In genomic region chr5:96331681-96332361, GRCh38 we compare ENCODE assay signal across 33 cellular contexts.
A peak's percentile ranks its signal among the peaks of the same experiment; 100 is the strongest.
DNase-seq lines count a peak whose midpoint lies in the region; ATAC-seq, FAIRE-seq and TF ChIP-seq lines count a peak whose summit lies in the region.
"Had no signal": no experiment of that assay in that cellular context is flagged by ENCODE, and none has a peak within 500 bp of the region (broad histone marks: within the 10 kb centered on the region; RNA-seq: fewer than 3 reads in every experiment).

No MANE protein-coding gene starts in this region.

- no peaks in the 10 kb centered on the region for H4K20me1 ChIP-seq in IMR-90 (ENCODE audit: insufficient read depth, low read length)
- no peaks in the 10 kb centered on the region for H4K20me1 ChIP-seq in hepatocyte (ENCODE audit: insufficient read depth, poor library complexity, severe bottlenecking)
- H4K20me1 ChIP-seq in PC-3 (ENCODE audit: low read length) = no peaks in the 10 kb centered on the region

- peak overlapping the region; percentile 93; the same call in 2 of the 3 replicates for H2BK15ac ChIP-seq in IMR-90 (ENCODE audit: low read depth, low read length)

- H4K8ac ChIP-seq in IMR-90 (ENCODE audit: low read depth in 2 of 2, low read length in 2 of 2) = peak overlapping the region; percentile 51 to 61

- H4K5ac ChIP-seq in IMR-90 (ENCODE audit: low read depth, low read length) = peak overlapping the region; percentile 90

- intact Hi-C loops in IMR-90 (cut with micrococcal nuclease) (loop anchor here (10.0 kb wide), 2 partner anchors 157 to 217 kb away; no protein-coding TSS in a partner anchor), pancreas (cut with DNase I) (loop anchor here in 2 of 3 donors (10.0 kb wide), 4 partner anchors 67 to 467 kb away; partner anchors contain the start of gene ELL2 (in 2 of the 2)), PC-3 (cut with micrococcal nuclease) (loop anchor here (10.0 kb wide), 1 partner anchor 107 kb away; no protein-coding TSS in a partner anchor)
- intact Hi-C loops in activated CD4-positive, alpha-beta memory T cell treated with anti-CD3 and anti-CD28 coated beads for 36 hours (cut with micrococcal nuclease) = no loop called here

- peak overlapping the region; percentile 73 for H3K14ac ChIP-seq in IMR-90 (replicated peaks; ENCODE audit: low read depth, low read length)

- peak overlapping the region; percentile 96 for H3K18ac ChIP-seq in IMR-90 (ENCODE audit: low read depth, low read length)

- H3F3A ChIP-seq in PC-3 (ENCODE audit: low read length, unreplicated experiment) = no peaks in the 10 kb centered on the region

- no peaks in the 10 kb centered on the region for H3K36me3 Mint-ChIP-seq in activated CD4-positive, alpha-beta memory T cell treated with anti-CD3 and anti-CD28 coated beads for 36 hours
- H3K36me3 Mint-ChIP-seq: activated naive CD8-positive, alpha-beta T cell; naive B cell; stimulated activated naive B cell treated with anti-CD40 and anti-IgM and Interleukin-4, amounts not matched to agents 10 μg/mL and 1 μg/mL and 100 μg/mL, for 72 hours had no signal

- WGBS in IMR-90 (ENCODE audit: extremely low coverage in 2 of 2, insufficient read length in 1 of 2), 2 experiments = 60% methylated on average over 1 of the region's 2 CpGs; no CpG with 5 or more reads in 1 of the 2 experiments
- 39% methylated on average over 2 of the region's 2 CpGs for WGBS in hepatocyte (ENCODE audit: low lambda C conversion rate, missing lambda C conversion rate)
- WGBS in pancreas, 2 donors = 26 to 31% methylated on average over 2 of the region's 2 CpGs

- peak overlapping the region; percentile 46 for H2BK5ac ChIP-seq in IMR-90 (ENCODE audit: low read depth, low read length, poor library complexity, severe bottlenecking)

- TF ChIP-seq RAD21 in IMR-90 (IDR thresholded peaks at IDR 0.05; ENCODE audit: low read length) = no peak

- H3K23ac ChIP-seq in IMR-90 (ENCODE audit: low read depth, low read length) = peak overlapping the region; percentile 59; the same call in 1 of the 2 replicates

- no peak for TF ChIP-seq POLR2A in IMR-90 (IDR thresholded peaks at IDR 0.05; ENCODE audit: low read depth, low read length)

- TF ChIP-seq CTCF in C4-2B (conservative IDR thresholded peaks at IDR 0.05) (no peak), IMR-90 (conservative IDR thresholded peaks at IDR 0.05; ENCODE audit: low read depth, low read length) (no peak), hepatocyte (IDR thresholded peaks at IDR 0.05; ENCODE audit: poor library complexity) (no peak), pancreas (IDR thresholded peaks at IDR 0.05) (no peak), PC-3 (conservative IDR thresholded peaks at IDR 0.05; ENCODE audit: low read depth, low read length) (no peak)

- no peak overlapping the region for H3K27ac Mint-ChIP-seq in activated CD4-positive, alpha-beta memory T cell treated with anti-CD3 and anti-CD28 coated beads for 36 hours
- H3K27ac Mint-ChIP-seq: activated naive CD8-positive, alpha-beta T cell; naive B cell; stimulated activated naive B cell treated with anti-CD40 and anti-IgM and Interleukin-4, amounts not matched to agents 10 μg/mL and 1 μg/mL and 100 μg/mL, for 72 hours had no signal

- H3K9me3 Mint-ChIP-seq in activated CD4-positive, alpha-beta memory T cell treated with anti-CD3 and anti-CD28 coated beads for 36 hours = no peaks in the 10 kb centered on the region
- H3K9me3 Mint-ChIP-seq: stimulated activated naive B cell treated with anti-CD40 and anti-IgM and Interleukin-4, amounts not matched to agents 10 μg/mL and 1 μg/mL and 100 μg/mL, for 72 hours had no signal

- no peaks in the 10 kb centered on the region for H3K79me2 ChIP-seq in hepatocyte
- H3K79me2 ChIP-seq in PC-3 (ENCODE audit: low read length) = no peaks in the 10 kb centered on the region

- no peak for FAIRE-seq in pancreas (lab: Jason Lieb, UNC)
- FAIRE-seq: GM19239, H1, RCC 7860 had no signal

- DNase-seq in IMR-90 = no peak
- no peak for DNase-seq in hepatocyte (ENCODE audit: low spot score)
- DNase-seq in pancreas = no peak
- DNase-seq in SW 1271 (lab: John Stamatoyannopoulos, UW) = no peak
- DNase-seq in activated CD4-positive, alpha-beta memory T cell treated with anti-CD3 and anti-CD28 coated beads for 36 hours = no peak
- DNase-seq in PC-3 = no peak
- DNase-seq: activated CD4-positive, alpha-beta T cell treated with anti-CD3 and anti-CD28 coated beads for 4 hours; activated effector memory CD4-positive, alpha-beta T cell treated with Interleukin-2 at 50 U/mL for 16 hours; aorta; cortex of kidney; DMS79 treated with DMSO at 0.1 percent for 48 hours; effector memory CD4-positive, alpha-beta T cell; GF-D8; KG1; left ventricle myocardium inferior; MM.1S; naive B cell; NCI-H2029 treated with DMSO at 0.1 percent for 48 hours; NCI-H2227 treated with DMSO at 0.1 percent for 48 hours; NCI-H526; nucleus accumbens; SHP77 treated with DMSO at 0.1 percent for 48 hours; stimulated activated naive B cell treated with anti-CD40 and anti-IgM and Interleukin-4, amounts not matched to agents 10 μg/mL and 1 μg/mL and 100 μg/mL, for 72 hours; T1000; WERI-Rb-1 had no signal

- H3K27me3 Mint-ChIP-seq in activated CD4-positive, alpha-beta memory T cell treated with anti-CD3 and anti-CD28 coated beads for 36 hours = peaks cover 12% of the 10 kb centered on the region

- H3K9me1 ChIP-seq in IMR-90 (ENCODE audit: insufficient read depth, low read length) = peaks cover 5% of the 10 kb centered on the region; the same call in 1 of the 2 replicates

- H3K4me3 ChIP-seq in IMR-90 (ENCODE audit: insufficient read depth, low read depth, low read length) = no peak overlapping the region
- H3K4me3 ChIP-seq in hepatocyte = no peak overlapping the region
- no peak overlapping the region for H3K4me3 ChIP-seq in pancreas
- no peak overlapping the region for H3K4me3 ChIP-seq in PC-3 (ENCODE audit: low read length)
- H3K4me3 ChIP-seq: upper lobe of left lung had no signal

- H3K9ac ChIP-seq in IMR-90 (ENCODE audit: low read depth, low read length) (peak overlapping the region; percentile 29; the same call in 1 of the 2 replicates), PC-3 (ENCODE audit: low read length) (no peak overlapping the region)

- ATAC-seq in IMR-90 (ENCODE audit: low read depth) (no peak), pancreas (peak in 3 of 4 donors; percentile 13 to 37 (median 34)), GM19035 (IDR thresholded peaks at IDR 0.05; ENCODE audit: unreplicated experiment) (no peak), PC-3 (no peak)
- ATAC-seq: stimulated activated naive B cell treated with anti-CD40 and anti-IgM and Interleukin-4, amounts not matched to agents 10 μg/mL and 1 μg/mL and 100 μg/mL, for 72 hours had no signal

- H2AFZ ChIP-seq in IMR-90 (replicated peaks; ENCODE audit: low read length, poor library complexity) (no peak overlapping the region), hepatocyte (no peak overlapping the region), PC-3 (ENCODE audit: low read length) (no peak overlapping the region)

- H3K4me3 Mint-ChIP-seq in activated CD4-positive, alpha-beta memory T cell treated with anti-CD3 and anti-CD28 coated beads for 36 hours = no peak overlapping the region
- H3K4me3 Mint-ChIP-seq: activated naive CD8-positive, alpha-beta T cell; naive B cell; stimulated activated naive B cell treated with anti-CD40 and anti-IgM and Interleukin-4, amounts not matched to agents 10 μg/mL and 1 μg/mL and 100 μg/mL, for 72 hours had no signal

- H3K9me3 ChIP-seq in IMR-90 (ENCODE audit: control insufficient read depth, insufficient read depth, low read length) = no peaks in the 10 kb centered on the region
- H3K9me3 ChIP-seq in hepatocyte (ENCODE audit: low read depth) = no peaks in the 10 kb centered on the region
- no peaks in the 10 kb centered on the region for H3K9me3 ChIP-seq in pancreas
- H3K9me3 ChIP-seq in PC-3 (ENCODE audit: low read length) = no peaks in the 10 kb centered on the region
- H3K9me3 ChIP-seq: left ventricle myocardium inferior, upper lobe of left lung had no signal

- H3K9me2 ChIP-seq in hepatocyte (replicated peaks; ENCODE audit: insufficient read depth) = no peaks in the 10 kb centered on the region
- no peaks in the 10 kb centered on the region for H3K9me2 ChIP-seq in PC-3 (replicated peaks; ENCODE audit: low read length)

- H3K36me3 ChIP-seq in IMR-90 (ENCODE audit: control insufficient read depth, insufficient read depth, low read length) (no peaks in the 10 kb centered on the region), hepatocyte (replicated peaks; ENCODE audit: insufficient read depth, low read depth) (no peaks in the 10 kb centered on the region), pancreas (no peaks in the 10 kb centered on the region), PC-3 (ENCODE audit: low read depth, low read length) (no peaks in the 10 kb centered on the region)
- H3K36me3 ChIP-seq: left ventricle myocardium inferior, upper lobe of left lung, WERI-Rb-1 had no signal

- H3K79me1 ChIP-seq in IMR-90 (ENCODE audit: low read depth in 1 of 2, low read length in 2 of 2) = peaks cover 0 to 12% of the 10 kb centered on the region in 2 experiments; a peak in 1 of 4 replicates

- H3K4me1 ChIP-seq in IMR-90 (ENCODE audit: control insufficient read depth, insufficient read depth, low read length) (peaks cover 22% of the 10 kb centered on the region), hepatocyte (ENCODE audit: insufficient read depth) (peaks cover 12% of the 10 kb centered on the region), pancreas (peaks cover 14 to 23% (median 17%) of the 10 kb centered on the region in 3 donors), PC-3 (ENCODE audit: insufficient read depth, low read length) (peaks cover 29% of the 10 kb centered on the region)

- in situ Hi-C loops in IMR-90 (cut with MboI; ENCODE audit: low sequenced_read_pairs) = no loop called here

- CTCF ChIA-PET in IMR-90 (lab: Yijun Ruan, JAX) = interaction anchor here (0.6 kb wide), 1 partner anchor 65 kb away, joined by 4 read pairs; no protein-coding TSS in a partner anchor
- CTCF ChIA-PET in activated CD4-positive, alpha-beta memory T cell treated with anti-CD3 and anti-CD28 coated beads for 36 hours (lab: Charles Lee) = interaction anchor here (0.7 to 1.4 kb wide), 2 partner anchors 13 to 206 kb away, joined by 3 to 4 read pairs; no protein-coding TSS in a partner anchor
- CTCF ChIA-PET in PC-3 (lab: Charles Lee) = no interaction called here

- H3K4me2 ChIP-seq in IMR-90 (ENCODE audit: low read depth, low read length) (no peak overlapping the region), hepatocyte (peak overlapping the region; percentile 41), PC-3 (ENCODE audit: low read length) (no peak overlapping the region)

- H2AK9ac ChIP-seq in IMR-90 (replicated peaks; ENCODE audit: low read depth, low read length, poor library complexity) = no peak overlapping the region

- peak overlapping the region; percentile 7; the same call in 1 of the 2 replicates for H3K56ac ChIP-seq in IMR-90 (ENCODE audit: extremely low read depth, insufficient read depth, low read length)

- dilution Hi-C loops in IMR-90 (cut with HindIII; ENCODE audit: low sequenced_read_pairs, unreplicated experiment) = no loop called here

- peak overlapping the region; percentile 69; the same call in 1 of the 2 replicates for H2BK20ac ChIP-seq in IMR-90 (ENCODE audit: low read depth, low read length)

- peak overlapping the region; percentile 69 for H3K4ac ChIP-seq in IMR-90 (ENCODE audit: low read depth, low read length)

- no peaks in the 10 kb centered on the region for H3K27me3 ChIP-seq in IMR-90 (ENCODE audit: control insufficient read depth, insufficient read depth, low read length)
- H3K27me3 ChIP-seq in hepatocyte = no peaks in the 10 kb centered on the region
- H3K27me3 ChIP-seq in pancreas = no peaks in the 10 kb centered on the region
- H3K27me3 ChIP-seq in PC-3 (ENCODE audit: low read length) = no peaks in the 10 kb centered on the region
- H3K27me3 ChIP-seq: upper lobe of left lung had no signal

- POLR2A ChIA-PET in IMR-90 (lab: Charles Lee; ENCODE audit: unreplicated experiment) (no interaction called here), PC-3 (lab: Charles Lee; ENCODE audit: unreplicated experiment) (no interaction called here)
- POLR2A ChIA-PET in activated CD4-positive, alpha-beta memory T cell treated with anti-CD3 and anti-CD28 coated beads for 36 hours (lab: Charles Lee) = no interaction called here

- peak overlapping the region; percentile 74 for H4K91ac ChIP-seq in IMR-90 (ENCODE audit: insufficient read depth, low read depth, low read length)

- peaks cover 5% of the 10 kb centered on the region for H3K4me1 Mint-ChIP-seq in activated CD4-positive, alpha-beta memory T cell treated with anti-CD3 and anti-CD28 coated beads for 36 hours (ENCODE audit: low read depth)
- H3K4me1 Mint-ChIP-seq: naive B cell had no signal

- peak overlapping the region; percentile 78 for H2BK120ac ChIP-seq in IMR-90 (ENCODE audit: low read depth, low read length)

- H3K27ac ChIP-seq in C4-2B = peak overlapping the region; percentile 89; the same call in 1 of the 2 replicates
- H3K27ac ChIP-seq in IMR-90 (ENCODE audit: insufficient read depth, low read length) = peak overlapping the region; percentile 56; the same call in 1 of the 2 replicates
- peak overlapping the region; percentile 36 for H3K27ac ChIP-seq in hepatocyte
- peak overlapping the region in 2 of 4 donors; percentile 39 to 48 for H3K27ac ChIP-seq in pancreas
- H3K27ac ChIP-seq in PC-3 (ENCODE audit: low read length) = no peak overlapping the region
- H3K27ac ChIP-seq: epithelial cell of prostate, upper lobe of left lung, WERI-Rb-1 had no signal

- peak overlapping the region; percentile 86; the same call in 1 of the 2 replicates for H2AK5ac ChIP-seq in IMR-90 (ENCODE audit: low read depth, low read length)

- no TSS peak for BruUV-seq in IMR-90 (replicated peaks; lab: Mats Ljungman, UMichigan)
- no TSS peak for BruUV-seq in PC-3 (replicated peaks; lab: Mats Ljungman, UMichigan)

Comparison
In these comparisons a context has a peak if more than half of its experiments do, and no peak if none do; other contexts are left out.
1. ATAC-seq: peak in pancreas (3 of 4); none in IMR-90 (single experiment), GM19035 (single experiment) and PC-3 (single experiment).